In the genomic region with DNA sequence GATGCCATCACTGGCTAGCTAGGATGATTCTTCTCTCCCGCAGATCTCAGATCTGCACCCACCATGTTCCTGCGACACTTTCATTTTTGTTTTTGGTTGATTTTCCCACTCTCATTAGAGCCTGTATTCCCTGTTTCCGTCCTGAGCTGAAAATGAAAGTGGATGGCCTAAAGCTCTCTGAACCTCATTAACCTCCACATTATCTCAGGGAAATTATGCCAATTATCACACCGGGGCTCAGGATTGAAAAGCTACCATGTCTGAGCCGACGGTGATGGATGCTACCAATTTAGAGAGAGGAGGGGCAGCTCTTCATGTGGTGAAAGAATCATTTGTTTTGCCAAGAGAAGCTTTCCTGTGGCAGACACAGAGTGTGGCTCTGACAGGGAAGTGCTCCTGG, we compare ENCODE assay signal across 16 cellular contexts.
DNase-seq lines count a peak whose midpoint lies in the region; ATAC-seq lines count a peak whose summit lies in the region.
"Had no signal": no experiment of that assay in that cellular context is flagged by ENCODE, and none has a peak within 500 bp of the region (broad histone marks: within the 10 kb centered on the region; RNA-seq: fewer than 3 reads in every experiment).

No MANE protein-coding gene starts in this region.

- H3K4me3 ChIP-seq in trophoblast cell (ENCODE audit: low read depth, low read length): no peak overlapping the region

- DNase-seq in COR-L47 (lab: John Stamatoyannopoulos, UW) (peak; percentile 20), NCI-H1105 (lab: John Stamatoyannopoulos, UW) (peak; percentile 54), fibroblast of peridontal ligament (ENCODE audit: extremely low read depth) (peak; percentile 54), trophoblast cell (no peak), inferior parietal cortex (ENCODE audit: extremely low spot score) (no peak), NCI-H1436 (lab: John Stamatoyannopoulos, UW) (no peak)
- no peak for DNase-seq in activated CD8-positive, alpha-beta memory T cell treated with anti-CD3 and anti-CD28 coated beads, Interleukin-2, amount 50 U/mL, for 48 hours
- DNase-seq: activated T-cell treated with anti-CD3 and anti-CD28 coated beads, Interleukin-2, amount 50 U/mL, for 72 hours; cortex of kidney; NCI-H1048; NCI-H510A; stimulated activated CD4-positive, alpha-beta T cell treated with anti-CD3 and anti-CD28 coated beads, Interleukin-2, amount 100 ng/mL, for 24 hours; stimulated activated CD8-positive, alpha-beta memory T cell treated with anti-CD3 and anti-CD28 coated beads, Interleukin-4, amount 100 ng/mL, for 48 hours; T1000 had no signal

- no peaks in the 10 kb centered on the region for H3K27me3 ChIP-seq in trophoblast cell (ENCODE audit: insufficient read depth, low read length)

- peak overlapping the region; percentile 37 for H2BK12ac ChIP-seq in trophoblast cell (ENCODE audit: low read length)

- no peaks in the 10 kb centered on the region for H3K4me1 ChIP-seq in trophoblast cell (ENCODE audit: control insufficient read depth in 1 of 2, insufficient read depth in 2 of 2, low read length in 2 of 2)

- no peak overlapping the region for H3K23ac ChIP-seq in trophoblast cell (ENCODE audit: low read length)

- no peak overlapping the region for H4K12ac ChIP-seq in trophoblast cell (ENCODE audit: low read depth, low read length)

- H2BK5ac ChIP-seq in trophoblast cell (ENCODE audit: low read depth, low read length, poor library complexity): no peak overlapping the region

- no peak overlapping the region for H3K9ac ChIP-seq in trophoblast cell (ENCODE audit: low read length)

- peaks cover 8% of the 10 kb centered on the region for H3K79me1 ChIP-seq in trophoblast cell (ENCODE audit: low read length)

- H2AFZ ChIP-seq in trophoblast cell (ENCODE audit: insufficient read depth, low read length, poor library complexity): no peak overlapping the region

- H3K14ac ChIP-seq in trophoblast cell (ENCODE audit: low read length): peak overlapping the region; percentile 25

- H3K79me2 ChIP-seq in trophoblast cell (ENCODE audit: control insufficient read depth, insufficient read depth, low read length, poor library complexity): no peaks in the 10 kb centered on the region

- H2BK120ac ChIP-seq in trophoblast cell (ENCODE audit: insufficient read depth, low read length, poor library complexity): no peak overlapping the region

- H2AK5ac ChIP-seq in trophoblast cell (ENCODE audit: low read length): peak overlapping the region; percentile 91

- H3K4ac ChIP-seq in trophoblast cell (ENCODE audit: low read depth, low read length): no peak overlapping the region

- no peak overlapping the region for H3K4me2 ChIP-seq in trophoblast cell (ENCODE audit: low read length)

- no peak overlapping the region for H4K8ac ChIP-seq in trophoblast cell (ENCODE audit: low read depth, low read length)

- no CpG with 5 or more reads among the region's 6 CpGs for WGBS in trophoblast cell (ENCODE audit: extremely low coverage, insufficient coverage, insufficient read length)

- no peak for ATAC-seq in GM18511 (IDR thresholded peaks at IDR 0.05; ENCODE audit: unreplicated experiment)
- ATAC-seq: activated T-cell treated with anti-CD3 and anti-CD28 coated beads, Interleukin-2, amount 50 U/mL, for 72 hours; esophagus mucosa had no signal

- no peak overlapping the region for H3K27ac ChIP-seq in trophoblast cell (ENCODE audit: low read depth, low read length)

- H3K36me3 ChIP-seq in trophoblast cell (ENCODE audit: control insufficient read depth in 1 of 2, insufficient read depth in 2 of 2, low read length in 2 of 2): peaks cover 0 to 1% of the 10 kb centered on the region in 2 experiments

- peaks cover 2% of the 10 kb centered on the region for H3K9me3 ChIP-seq in trophoblast cell (ENCODE audit: insufficient read depth, low read depth, low read length)

- H4K91ac ChIP-seq in trophoblast cell (ENCODE audit: low read depth, low read length): peak overlapping the region; percentile 8

- H3K18ac ChIP-seq in trophoblast cell (ENCODE audit: low read length): no peak overlapping the region

Comparison
In these comparisons a context has a peak if more than half of its experiments do, and no peak if none do; other contexts are left out.
1. DNase-seq: peak in COR-L47 (single experiment), NCI-H1105 (single experiment) and fibroblast of peridontal ligament (single experiment); none in trophoblast cell (0 of 2), activated CD8-positive, alpha-beta memory T cell treated with anti-CD3 and anti-CD28 coated beads, Interleukin-2, amount 50 U/mL, for 48 hours (single experiment), inferior parietal cortex (single experiment) and NCI-H1436 (single experiment).